In the genomic region with DNA sequence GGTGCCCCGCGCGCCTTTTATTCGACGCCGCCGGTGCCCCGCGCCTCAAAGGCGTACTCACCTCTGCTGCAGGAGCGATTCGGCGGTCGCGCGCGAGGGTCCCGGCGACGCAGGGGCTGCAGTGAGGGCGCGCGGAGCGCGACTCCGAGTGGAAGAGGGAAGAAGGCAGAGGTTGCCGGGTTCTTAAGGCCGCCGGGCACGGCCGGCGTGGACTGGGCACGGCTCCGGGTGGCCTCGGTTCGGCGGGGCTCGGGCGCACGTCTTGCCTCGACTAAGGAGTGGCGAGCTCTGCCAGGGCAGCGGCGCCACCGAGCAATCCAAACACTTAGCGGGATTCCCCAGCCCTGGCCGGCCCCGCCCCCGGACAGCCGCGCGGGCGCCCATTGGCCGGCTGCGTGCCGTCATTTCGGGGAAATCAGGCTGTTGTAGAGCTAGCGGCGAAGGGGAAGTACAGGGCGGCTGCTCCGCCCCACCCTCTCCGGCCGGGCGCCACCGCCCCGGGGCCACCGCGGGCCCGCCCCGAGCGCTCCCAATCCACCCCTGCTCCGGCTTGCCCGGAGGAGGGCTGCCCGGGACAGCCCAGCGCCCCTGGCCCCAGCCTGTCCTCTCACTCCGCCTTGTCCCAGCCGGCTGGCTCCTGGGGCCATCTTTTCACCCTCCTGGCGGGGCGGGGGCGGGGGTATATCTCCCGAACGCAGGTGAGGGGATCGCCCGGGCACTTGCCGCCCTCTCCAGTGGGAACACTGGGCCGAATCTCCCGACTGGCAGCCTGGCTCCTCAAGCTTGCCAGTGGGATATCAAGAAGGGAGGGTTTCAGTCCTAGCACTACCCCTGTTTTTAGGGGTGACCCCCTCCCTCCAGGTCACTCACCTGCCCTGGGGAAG, we compare ENCODE assay signal across 1 cellular context.
TF ChIP-seq lines count a peak whose summit lies in the region.

A gene with protein sequence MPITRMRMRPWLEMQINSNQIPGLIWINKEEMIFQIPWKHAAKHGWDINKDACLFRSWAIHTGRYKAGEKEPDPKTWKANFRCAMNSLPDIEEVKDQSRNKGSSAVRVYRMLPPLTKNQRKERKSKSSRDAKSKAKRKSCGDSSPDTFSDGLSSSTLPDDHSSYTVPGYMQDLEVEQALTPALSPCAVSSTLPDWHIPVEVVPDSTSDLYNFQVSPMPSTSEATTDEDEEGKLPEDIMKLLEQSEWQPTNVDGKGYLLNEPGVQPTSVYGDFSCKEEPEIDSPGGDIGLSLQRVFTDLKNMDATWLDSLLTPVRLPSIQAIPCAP (minus strand): TSS at position 290 of the 884 bp plus-strand sequence. CDS start 1,295 bp downstream, outside the sequence.

TF ChIP-seq in K562, 482 proteins besides CTCF, POLR2A, EP300 and RAD21 (continued from another document and continues in another):
- TF ChIP-seq, protein P1, sequence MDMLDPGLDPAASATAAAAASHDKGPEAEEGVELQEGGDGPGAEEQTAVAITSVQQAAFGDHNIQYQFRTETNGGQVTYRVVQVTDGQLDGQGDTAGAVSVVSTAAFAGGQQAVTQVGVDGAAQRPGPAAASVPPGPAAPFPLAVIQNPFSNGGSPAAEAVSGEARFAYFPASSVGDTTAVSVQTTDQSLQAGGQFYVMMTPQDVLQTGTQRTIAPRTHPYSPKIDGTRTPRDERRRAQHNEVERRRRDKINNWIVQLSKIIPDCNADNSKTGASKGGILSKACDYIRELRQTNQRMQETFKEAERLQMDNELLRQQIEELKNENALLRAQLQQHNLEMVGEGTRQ (CRISPR knock-in tag; IDR thresholded peaks at IDR 0.05) = no peak
- peak; percentile 84 for TF ChIP-seq TAF7 (tag; IDR thresholded peaks at IDR 0.05)
- no peak for TF ChIP-seq PTRF (tag; IDR thresholded peaks at IDR 0.05)
- peak; percentile 55; the same call in 1 of the 2 replicates for TF ChIP-seq ZBTB1 (CRISPR knock-in tag; IDR thresholded peaks at IDR 0.05; ENCODE audit: borderline replicate concordance, low read depth)
- TF ChIP-seq NONO (IDR thresholded peaks at IDR 0.05; ENCODE audit: low read depth in 2 of 2, low read length in 1 of 2) = peak; percentile 17 to 97; a peak in 2 of 4 replicates
- TF ChIP-seq ZFP36 (IDR thresholded peaks at IDR 0.05; ENCODE audit: low read depth, low read length, partially characterized antibody) = peak; percentile 2
- no peak for TF ChIP-seq CREBBP (IDR thresholded peaks at IDR 0.05; ENCODE audit: low read depth, low read length)
- TF ChIP-seq RBM14 (IDR thresholded peaks at IDR 0.05; ENCODE audit: borderline replicate concordance, insufficient read depth, low read depth, low read length) = 0 out of 2 replicates have a peak, but pooled peaks have one; percentile 20
- TF ChIP-seq KDM5B (IDR thresholded peaks at IDR 0.05; ENCODE audit: insufficient replicate concordance, low read depth, low read length) = peak; percentile 87
- no peak for TF ChIP-seq NCOR1 (IDR thresholded peaks at IDR 0.05)
- peak; percentile 33; the same call in 1 of the 2 replicates for TF ChIP-seq GATAD2A (IDR thresholded peaks at IDR 0.05)
- peak; percentile 19 for TF ChIP-seq PCBP1 (IDR thresholded peaks at IDR 0.05; ENCODE audit: low read depth, low read length, poor library complexity, severe bottlenecking)
- peak; percentile 39; the same call in 1 of the 2 replicates for TF ChIP-seq DMBX1 (CRISPR knock-in tag; IDR thresholded peaks at IDR 0.05; ENCODE audit: borderline replicate concordance)
- peak; percentile 65 for TF ChIP-seq FUS (optimal IDR thresholded peaks at IDR 0.05; ENCODE audit: low read depth, low read length)
- TF ChIP-seq, protein P2, sequence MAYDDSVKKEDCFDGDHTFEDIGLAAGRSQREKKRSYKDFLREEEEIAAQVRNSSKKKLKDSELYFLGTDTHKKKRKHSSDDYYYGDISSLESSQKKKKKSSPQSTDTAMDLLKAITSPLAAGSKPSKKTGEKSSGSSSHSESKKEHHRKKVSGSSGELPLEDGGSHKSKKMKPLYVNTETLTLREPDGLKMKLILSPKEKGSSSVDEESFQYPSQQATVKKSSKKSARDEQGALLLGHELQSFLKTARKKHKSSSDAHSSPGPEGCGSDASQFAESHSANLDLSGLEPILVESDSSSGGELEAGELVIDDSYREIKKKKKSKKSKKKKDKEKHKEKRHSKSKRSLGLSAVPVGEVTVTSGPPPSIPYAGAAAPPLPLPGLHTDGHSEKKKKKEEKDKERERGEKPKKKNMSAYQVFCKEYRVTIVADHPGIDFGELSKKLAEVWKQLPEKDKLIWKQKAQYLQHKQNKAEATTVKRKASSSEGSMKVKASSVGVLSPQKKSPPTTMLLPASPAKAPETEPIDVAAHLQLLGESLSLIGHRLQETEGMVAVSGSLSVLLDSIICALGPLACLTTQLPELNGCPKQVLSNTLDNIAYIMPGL (CRISPR knock-in tag; IDR thresholded peaks at IDR 0.05) = 0 out of 2 replicates have a peak, but pooled peaks have one; percentile 41
- TF ChIP-seq ETV6 (IDR thresholded peaks at IDR 0.05; ENCODE audit: borderline replicate concordance in 1 of 2, low read depth in 2 of 2, low read length in 1 of 2) = no peak
- no peak for TF ChIP-seq ETV6 (CRISPR knock-in tag; IDR thresholded peaks at IDR 0.05; ENCODE audit: borderline replicate concordance)
- TF ChIP-seq, protein P3, sequence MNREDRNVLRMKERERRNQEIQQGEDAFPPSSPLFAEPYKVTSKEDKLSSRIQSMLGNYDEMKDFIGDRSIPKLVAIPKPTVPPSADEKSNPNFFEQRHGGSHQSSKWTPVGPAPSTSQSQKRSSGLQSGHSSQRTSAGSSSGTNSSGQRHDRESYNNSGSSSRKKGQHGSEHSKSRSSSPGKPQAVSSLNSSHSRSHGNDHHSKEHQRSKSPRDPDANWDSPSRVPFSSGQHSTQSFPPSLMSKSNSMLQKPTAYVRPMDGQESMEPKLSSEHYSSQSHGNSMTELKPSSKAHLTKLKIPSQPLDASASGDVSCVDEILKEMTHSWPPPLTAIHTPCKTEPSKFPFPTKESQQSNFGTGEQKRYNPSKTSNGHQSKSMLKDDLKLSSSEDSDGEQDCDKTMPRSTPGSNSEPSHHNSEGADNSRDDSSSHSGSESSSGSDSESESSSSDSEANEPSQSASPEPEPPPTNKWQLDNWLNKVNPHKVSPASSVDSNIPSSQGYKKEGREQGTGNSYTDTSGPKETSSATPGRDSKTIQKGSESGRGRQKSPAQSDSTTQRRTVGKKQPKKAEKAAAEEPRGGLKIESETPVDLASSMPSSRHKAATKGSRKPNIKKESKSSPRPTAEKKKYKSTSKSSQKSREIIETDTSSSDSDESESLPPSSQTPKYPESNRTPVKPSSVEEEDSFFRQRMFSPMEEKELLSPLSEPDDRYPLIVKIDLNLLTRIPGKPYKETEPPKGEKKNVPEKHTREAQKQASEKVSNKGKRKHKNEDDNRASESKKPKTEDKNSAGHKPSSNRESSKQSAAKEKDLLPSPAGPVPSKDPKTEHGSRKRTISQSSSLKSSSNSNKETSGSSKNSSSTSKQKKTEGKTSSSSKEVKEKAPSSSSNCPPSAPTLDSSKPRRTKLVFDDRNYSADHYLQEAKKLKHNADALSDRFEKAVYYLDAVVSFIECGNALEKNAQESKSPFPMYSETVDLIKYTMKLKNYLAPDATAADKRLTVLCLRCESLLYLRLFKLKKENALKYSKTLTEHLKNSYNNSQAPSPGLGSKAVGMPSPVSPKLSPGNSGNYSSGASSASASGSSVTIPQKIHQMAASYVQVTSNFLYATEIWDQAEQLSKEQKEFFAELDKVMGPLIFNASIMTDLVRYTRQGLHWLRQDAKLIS (CRISPR knock-in tag; IDR thresholded peaks at IDR 0.05) = no peak
- TF ChIP-seq SRSF1 (IDR thresholded peaks at IDR 0.05; ENCODE audit: low read depth, low read length) = no peak
- no peak for TF ChIP-seq ZNF436 (CRISPR knock-in tag; IDR thresholded peaks at IDR 0.05)
- no peak for TF ChIP-seq ZNF224 (CRISPR knock-in tag; IDR thresholded peaks at IDR 0.05)
- TF ChIP-seq MCM5 (IDR thresholded peaks at IDR 0.05; ENCODE audit: low read depth) = no peak
- TF ChIP-seq CHD4 (IDR thresholded peaks at IDR 0.05; ENCODE audit: insufficient read depth, insufficient replicate concordance, low read depth, low read length, poor library complexity, severe bottlenecking) = no peak
- no peak for TF ChIP-seq COPS2 (conservative IDR thresholded peaks at IDR 0.05)
- TF ChIP-seq CC2D1A (IDR thresholded peaks at IDR 0.05) = no peak
- no peak for TF ChIP-seq BACH1 (tag; IDR thresholded peaks at IDR 0.05)
- TF ChIP-seq GABPB2 (CRISPR knock-in tag; conservative IDR thresholded peaks at IDR 0.05) = no peak
- TF ChIP-seq ZNF77 (CRISPR knock-in tag; IDR thresholded peaks at IDR 0.05) = no peak
- TF ChIP-seq, protein P4, sequence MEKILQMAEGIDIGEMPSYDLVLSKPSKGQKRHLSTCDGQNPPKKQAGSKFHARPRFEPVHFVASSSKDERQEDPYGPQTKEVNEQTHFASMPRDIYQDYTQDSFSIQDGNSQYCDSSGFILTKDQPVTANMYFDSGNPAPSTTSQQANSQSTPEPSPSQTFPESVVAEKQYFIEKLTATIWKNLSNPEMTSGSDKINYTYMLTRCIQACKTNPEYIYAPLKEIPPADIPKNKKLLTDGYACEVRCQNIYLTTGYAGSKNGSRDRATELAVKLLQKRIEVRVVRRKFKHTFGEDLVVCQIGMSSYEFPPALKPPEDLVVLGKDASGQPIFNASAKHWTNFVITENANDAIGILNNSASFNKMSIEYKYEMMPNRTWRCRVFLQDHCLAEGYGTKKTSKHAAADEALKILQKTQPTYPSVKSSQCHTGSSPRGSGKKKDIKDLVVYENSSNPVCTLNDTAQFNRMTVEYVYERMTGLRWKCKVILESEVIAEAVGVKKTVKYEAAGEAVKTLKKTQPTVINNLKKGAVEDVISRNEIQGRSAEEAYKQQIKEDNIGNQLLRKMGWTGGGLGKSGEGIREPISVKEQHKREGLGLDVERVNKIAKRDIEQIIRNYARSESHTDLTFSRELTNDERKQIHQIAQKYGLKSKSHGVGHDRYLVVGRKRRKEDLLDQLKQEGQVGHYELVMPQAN (IDR thresholded peaks at IDR 0.05; ENCODE audit: borderline replicate concordance) = 0 out of 2 replicates have a peak, but pooled peaks have one; percentile 31
- no peak for TF ChIP-seq JUN (IDR thresholded peaks at IDR 0.05; ENCODE audit: borderline replicate concordance, low read depth, low read length)
- TF ChIP-seq JUN (CRISPR knock-in tag; IDR thresholded peaks at IDR 0.05; ENCODE audit: borderline replicate concordance) = no peak
- TF ChIP-seq, protein P5, sequence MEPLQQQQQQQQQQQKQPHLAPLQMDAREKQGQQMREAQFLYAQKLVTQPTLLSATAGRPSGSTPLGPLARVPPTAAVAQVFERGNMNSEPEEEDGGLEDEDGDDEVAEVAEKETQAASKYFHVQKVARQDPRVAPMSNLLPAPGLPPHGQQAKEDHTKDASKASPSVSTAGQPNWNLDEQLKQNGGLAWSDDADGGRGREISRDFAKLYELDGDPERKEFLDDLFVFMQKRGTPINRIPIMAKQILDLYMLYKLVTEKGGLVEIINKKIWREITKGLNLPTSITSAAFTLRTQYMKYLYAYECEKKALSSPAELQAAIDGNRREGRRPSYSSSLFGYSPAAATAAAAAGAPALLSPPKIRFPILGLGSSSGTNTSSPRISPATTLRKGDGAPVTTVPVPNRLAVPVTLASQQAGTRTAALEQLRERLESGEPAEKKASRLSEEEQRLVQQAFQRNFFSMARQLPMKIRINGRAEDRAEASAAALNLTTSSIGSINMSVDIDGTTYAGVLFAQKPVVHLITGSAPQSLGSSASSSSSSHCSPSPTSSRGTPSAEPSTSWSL (CRISPR knock-in tag; IDR thresholded peaks at IDR 0.05; ENCODE audit: borderline replicate concordance) = peak; percentile 76; the same call in 1 of the 2 replicates
- no peak for TF ChIP-seq HNRNPH1 (optimal IDR thresholded peaks at IDR 0.05; ENCODE audit: low read depth, low read length)
- TF ChIP-seq RBM25 (IDR thresholded peaks at IDR 0.05; ENCODE audit: low read depth, low read length, severe bottlenecking) = peak; percentile 30
- TF ChIP-seq DPF2 (IDR thresholded peaks at IDR 0.05) = peak; percentile 28; the same call in 1 of the 2 replicates
- 0 out of 2 replicates have a peak, but pooled peaks have one; percentile 29 for TF ChIP-seq ELF4 (CRISPR knock-in tag; IDR thresholded peaks at IDR 0.05)
- TF ChIP-seq U2AF1 (optimal IDR thresholded peaks at IDR 0.05; ENCODE audit: low read depth, low read length) = peak; percentile 24
- TF ChIP-seq MTA3 (IDR thresholded peaks at IDR 0.05; ENCODE audit: borderline replicate concordance) = peak; percentile 35; the same call in 1 of the 2 replicates
- TF ChIP-seq RNF2 (IDR thresholded peaks at IDR 0.05) = 0 out of 2 replicates have a peak, but pooled peaks have one; percentile 38
- no peak for TF ChIP-seq ZNF175 (CRISPR knock-in tag; IDR thresholded peaks at IDR 0.05; ENCODE audit: low read depth)
- peak; percentile 95 for TF ChIP-seq HNRNPL (IDR thresholded peaks at IDR 0.05; ENCODE audit: low read depth, low read length)
- TF ChIP-seq, protein P6, sequence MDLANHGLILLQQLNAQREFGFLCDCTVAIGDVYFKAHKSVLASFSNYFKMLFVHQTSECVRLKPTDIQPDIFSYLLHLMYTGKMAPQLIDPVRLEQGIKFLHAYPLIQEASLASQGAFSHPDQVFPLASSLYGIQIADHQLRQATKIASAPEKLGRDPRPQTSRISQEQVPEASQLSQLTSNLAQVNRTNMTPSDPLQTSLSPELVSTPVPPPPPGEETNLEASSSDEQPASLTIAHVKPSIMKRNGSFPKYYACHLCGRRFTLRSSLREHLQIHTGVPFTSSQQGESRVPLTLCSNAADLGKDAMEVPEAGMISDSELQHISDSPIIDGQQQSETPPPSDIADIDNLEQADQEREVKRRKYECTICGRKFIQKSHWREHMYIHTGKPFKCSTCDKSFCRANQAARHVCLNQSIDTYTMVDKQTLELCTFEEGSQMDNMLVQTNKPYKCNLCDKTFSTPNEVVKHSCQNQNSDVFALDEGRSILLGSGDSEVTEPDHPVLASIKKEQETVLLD (IDR thresholded peaks at IDR 0.05) = peak; percentile 32; the same call in 1 of the 2 replicates
- TF ChIP-seq NR2C1 (IDR thresholded peaks at IDR 0.05) = no peak
- no peak for TF ChIP-seq NR2C1 (tag; IDR thresholded peaks at IDR 0.05)
- TF ChIP-seq POLR2G (IDR thresholded peaks at IDR 0.05; ENCODE audit: low read depth, low read length) = peak; percentile 98
- no peak for TF ChIP-seq ILF3 (IDR thresholded peaks at IDR 0.05; ENCODE audit: borderline replicate concordance)
- no peak for TF ChIP-seq RFX1 (IDR thresholded peaks at IDR 0.05)
